ENCODE assay signal across 9 cellular contexts in the genomic region with DNA sequence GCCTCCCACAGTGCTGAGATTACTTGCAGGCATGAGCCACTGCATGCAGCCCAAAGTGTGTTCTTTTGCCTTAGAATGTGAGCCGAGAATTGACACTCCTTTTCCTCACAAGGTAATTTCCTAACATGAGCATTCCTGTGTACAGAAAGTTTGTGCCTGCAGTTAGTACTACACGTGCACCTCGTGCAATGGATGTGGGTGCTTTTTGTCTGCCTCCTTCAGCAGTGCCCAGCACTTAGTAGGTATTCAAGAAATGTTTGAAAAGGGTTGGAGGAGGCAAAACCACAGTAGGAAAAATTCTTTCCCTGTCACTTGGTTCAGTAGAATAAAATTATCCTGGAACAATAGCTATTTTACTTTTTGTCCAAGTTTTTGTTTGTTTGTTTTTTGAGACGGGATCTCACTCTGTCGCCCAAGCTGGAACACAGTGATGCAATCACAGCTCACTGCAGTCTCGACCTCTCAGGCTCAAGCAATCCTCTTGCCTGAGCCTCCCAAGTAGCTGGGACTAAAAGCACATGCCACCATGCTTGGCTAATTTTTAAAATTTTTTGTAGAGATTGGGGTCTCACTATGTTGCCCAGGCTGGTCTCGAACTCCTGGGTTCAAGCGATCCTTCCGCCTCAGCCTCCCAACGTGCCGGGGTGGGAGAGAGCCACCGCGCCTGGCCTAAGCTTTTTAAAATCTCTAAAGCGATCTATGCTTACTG. TPM values are rescaled to one million over a fixed set of nuclear protein-coding genes. Genes with fewer than 3 reads are reported as not detected.
DNase-seq lines count a peak whose midpoint lies in the region; ATAC-seq and TF ChIP-seq lines count a peak whose summit lies in the region.
"Had no signal": no experiment of that assay in that cellular context is flagged by ENCODE, and none has a peak within 500 bp of the region (broad histone marks: within the 10 kb centered on the region; RNA-seq: fewer than 3 reads in every experiment).

No MANE protein-coding gene starts in this region.

- H3K27ac ChIP-seq in PC-3 (ENCODE audit: low read length) (no peak overlapping the region), smooth muscle cell (ENCODE audit: low read depth) (peak overlapping the region; percentile 25)
- H3K27ac ChIP-seq: SJCRH30 had no signal

- no peak overlapping the region for H2AFZ ChIP-seq in PC-3 (ENCODE audit: low read length)
- no peak overlapping the region for H2AFZ ChIP-seq in smooth muscle cell (ENCODE audit: low read depth)

- CTCF ChIA-PET in PC-3 (lab: Charles Lee): no interaction called here

- intact Hi-C loops in PC-3 (cut with micrococcal nuclease): no loop called here

- H3K4me3 ChIP-seq in GM06990 (replicated peaks; ENCODE audit: low read depth, low read length) (peak overlapping the region; percentile 96), PC-3 (ENCODE audit: low read length) (no peak overlapping the region), epithelial cell of esophagus (ENCODE audit: low read length) (peak overlapping the region; percentile 8), smooth muscle cell (no peak overlapping the region)
- H3K4me3 ChIP-seq: SJCRH30 had no signal

- H3K9me2 ChIP-seq in PC-3 (replicated peaks; ENCODE audit: low read length): no peaks in the 10 kb centered on the region

- no peak for ATAC-seq in PC-3

- peak overlapping the region; percentile 34; the same call in 1 of the 2 replicates for H3K4me2 ChIP-seq in PC-3 (ENCODE audit: low read length)
- H3K4me2 ChIP-seq in smooth muscle cell: no peak overlapping the region

- DNase-seq in GM06990 (ENCODE audit: extremely low read depth, insufficient read length): no peak
- DNase-seq in PC-3: no peak
- DNase-seq in epithelial cell of esophagus (ENCODE audit: low read depth): no peak
- DNase-seq in smooth muscle cell (lab: John Stamatoyannopoulos, UW; ENCODE audit: unreplicated experiment): no peak
- no peak for DNase-seq in NCI-H1092 treated with DMSO at 0.1 percent for 48 hours (lab: John Stamatoyannopoulos, UW)
- DNase-seq in amygdala (lab: John Stamatoyannopoulos, UW): no peak
- no peak for DNase-seq in kidney glomerular epithelial cell (lab: John Stamatoyannopoulos, UW)
- DNase-seq: NCI-H524 treated with DMSO at 0.1 percent for 48 hours had no signal

- H3K36me3 ChIP-seq in GM06990 (ENCODE audit: control insufficient read depth, insufficient read depth, low read length) (peaks cover 17% of the 10 kb centered on the region), PC-3 (ENCODE audit: low read depth, low read length) (no peaks in the 10 kb centered on the region), smooth muscle cell (ENCODE audit: low read depth) (no peaks in the 10 kb centered on the region)

- H3K79me2 ChIP-seq in PC-3 (ENCODE audit: low read length): peaks cover 59% of the 10 kb centered on the region
- H3K79me2 ChIP-seq in smooth muscle cell (ENCODE audit: low read depth): peaks cover 66% of the 10 kb centered on the region

- H3K27me3 ChIP-seq in GM06990 (replicated peaks; ENCODE audit: control insufficient read depth, insufficient read depth, low read length) (no peaks in the 10 kb centered on the region), PC-3 (ENCODE audit: low read length) (no peaks in the 10 kb centered on the region), smooth muscle cell (ENCODE audit: low read depth) (no peaks in the 10 kb centered on the region)
- H3K27me3 ChIP-seq: SJCRH30 had no signal

- H4K20me1 ChIP-seq in PC-3 (ENCODE audit: low read length) (no peaks in the 10 kb centered on the region), smooth muscle cell (ENCODE audit: low read depth) (peaks cover 35% of the 10 kb centered on the region)

- H3K9me3 ChIP-seq in PC-3 (ENCODE audit: low read length) (no peaks in the 10 kb centered on the region), smooth muscle cell (replicated peaks; ENCODE audit: low read depth) (no peaks in the 10 kb centered on the region)
- H3K9me3 ChIP-seq: SJCRH30 had no signal

- 94% methylated on average over 14 of the region's 14 CpGs for whole genome bisulfite sequencing in smooth muscle cell (ENCODE audit: low lambda C conversion rate)

- H3K9ac ChIP-seq in PC-3 (ENCODE audit: low read length) (no peak overlapping the region), smooth muscle cell (ENCODE audit: low read depth) (no peak overlapping the region)

- no peak for TF ChIP-seq CTCF in GM06990 (IDR thresholded peaks at IDR 0.05; ENCODE audit: insufficient read depth, low read length, poor library complexity, severe bottlenecking)
- no peak for TF ChIP-seq CTCF in PC-3 (conservative IDR thresholded peaks at IDR 0.05; ENCODE audit: low read depth, low read length)
- TF ChIP-seq CTCF in epithelial cell of esophagus (IDR thresholded peaks at IDR 0.05; ENCODE audit: insufficient read depth, low read depth, low read length, missing control alignments): no peak
- no peak for TF ChIP-seq CTCF in smooth muscle cell (IDR thresholded peaks at IDR 0.05; ENCODE audit: borderline replicate concordance, insufficient read depth, poor library complexity, severe bottlenecking)

- peaks cover 4% of the 10 kb centered on the region; the same call in 1 of the 2 replicates for H3K4me1 ChIP-seq in PC-3 (ENCODE audit: insufficient read depth, low read length)
- no peaks in the 10 kb centered on the region for H3K4me1 ChIP-seq in smooth muscle cell (ENCODE audit: low read depth)

- BruUV-seq in PC-3 (replicated peaks; lab: Mats Ljungman, UMichigan): no TSS peak

- H3F3A ChIP-seq in PC-3 (ENCODE audit: low read length, unreplicated experiment) (no peaks in the 10 kb centered on the region), smooth muscle cell (ENCODE audit: low read depth) (peaks cover 12% of the 10 kb centered on the region)

- POLR2A ChIA-PET in PC-3 (lab: Charles Lee; ENCODE audit: unreplicated experiment): no interaction called here

RNA-seq across cellular contexts. Expression of gene NDE1, which starts 2.4 kb away (rescaled TPM):
- total RNA-seq in PC-3 (2014; rRNA removed) (22.6 and 24.9 TPM in 2 replicates), smooth muscle cell (10.6 and 12.2 TPM in 2 replicates)
- polyA plus RNA-seq in smooth muscle cell: 10.7 and 17.9 TPM in 2 replicates

RNA-seq across cellular contexts. Expression of gene MARF1, which starts 9.5 kb away (rescaled TPM):
- total RNA-seq in PC-3 (2014; rRNA removed) (6.7 and 9.6 TPM in 2 replicates), smooth muscle cell (17.4 and 19.1 TPM in 2 replicates)
- 6.0 and 9.2 TPM in 2 replicates for polyA plus RNA-seq in smooth muscle cell

Comparison
In these comparisons a context has a peak if more than half of its experiments do, and no peak if none do; other contexts are left out.
1. H3K4me3 ChIP-seq: peak in GM06990 (single experiment) and epithelial cell of esophagus (single experiment); none in PC-3 (single experiment) and smooth muscle cell (single experiment).